Comparison of ENCODE assay signal across 14 cellular contexts in the genomic region with DNA sequence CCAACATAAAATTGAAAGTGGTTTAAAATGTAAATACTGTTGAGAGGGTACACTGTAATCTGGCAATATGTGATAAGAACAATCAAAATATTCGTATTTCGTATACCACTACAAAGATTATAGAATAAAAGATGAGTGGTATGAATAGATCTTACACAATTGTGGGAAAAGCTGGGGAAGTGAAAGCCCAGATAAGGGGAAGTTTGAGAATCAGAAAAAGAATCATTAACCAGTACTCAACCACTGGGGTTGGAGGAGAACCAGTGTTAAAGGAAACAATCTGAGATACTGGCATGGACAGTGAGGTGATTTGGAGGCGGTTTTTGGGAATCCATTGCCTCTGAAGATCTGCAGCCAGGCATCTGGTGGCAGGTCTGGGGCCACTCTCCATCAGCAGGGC. TPM values are rescaled to one million over a fixed set of nuclear protein-coding genes. Genes with fewer than 3 reads are reported as not detected.
DNase-seq lines count a peak whose midpoint lies in the region; ATAC-seq, FAIRE-seq and TF ChIP-seq lines count a peak whose summit lies in the region.
"Had no signal": no experiment of that assay in that cellular context is flagged by ENCODE, and none has a peak within 500 bp of the region (broad histone marks: within the 10 kb centered on the region; RNA-seq: fewer than 3 reads in every experiment).

No MANE protein-coding gene starts in this region.

- in situ Hi-C loops in GM13977 (cut with MboI; ENCODE audit: low pct_unique_long_range_greater_than_20kb, low sequenced_read_pairs, unreplicated experiment), result no loop called here

- no peak overlapping the region for H3K4me3 ChIP-seq in prostate gland
- H3K4me3 ChIP-seq: sigmoid colon, tibial nerve had no signal

- TF ChIP-seq POLR2A in prostate gland (IDR thresholded peaks at IDR 0.05), result no peak

- intact Hi-C loops in prostate gland (cut with DNase I), result no loop called here
- intact Hi-C loops in Right ventricle myocardium inferior (cut with DNase I), result no loop called here

- FAIRE-seq in GM18507 (lab: Jason Lieb, UNC), result peak; percentile 63
- FAIRE-seq in RCC 7860 (lab: Jason Lieb, UNC), result peak; percentile 25

- TF ChIP-seq CTCF in prostate gland (IDR thresholded peaks at IDR 0.05) (no peak), GM13977 (IDR thresholded peaks at IDR 0.05; ENCODE audit: extremely low read depth, insufficient read depth, missing control alignments) (no peak)

- no peaks in the 10 kb centered on the region for H3K36me3 ChIP-seq in prostate gland
- H3K36me3 ChIP-seq: sigmoid colon, tibial nerve had no signal

- H3K27me3 ChIP-seq in prostate gland (replicated peaks; ENCODE audit: insufficient read depth), result no peaks in the 10 kb centered on the region
- H3K27me3 ChIP-seq: sigmoid colon, tibial nerve had no signal

- H3K4me1 ChIP-seq in prostate gland (replicated peaks), result no peaks in the 10 kb centered on the region
- H3K4me1 ChIP-seq: sigmoid colon, tibial nerve had no signal

- no peaks in the 10 kb centered on the region for H3K9me3 ChIP-seq in prostate gland
- H3K9me3 ChIP-seq: sigmoid colon, tibial nerve had no signal

- WGBS in prostate gland, result 88% methylated on average over 3 of the region's 3 CpGs

- DNase-seq in GM18507 (ENCODE audit: extremely low spot score, insufficient read length, low read depth) (no peak), RCC 7860 (ENCODE audit: low spot score) (no peak), NCI-H1436 treated with DMSO at 0.1 percent for 48 hours (lab: John Stamatoyannopoulos, UW) (no peak), prostate gland (ENCODE audit: low spot score) (no peak), Right ventricle myocardium inferior (ENCODE audit: missing footprints) (no peak), GM13977 (ENCODE audit: low spot score) (no peak)
- DNase-seq: dermis blood vessel endothelial cell, islet precursor cell, sigmoid colon, T-helper 9 cell had no signal

- H3K27ac ChIP-seq in prostate gland, result no peak overlapping the region
- H3K27ac ChIP-seq: sigmoid colon, tibial nerve had no signal

- ATAC-seq in GM21423 (IDR thresholded peaks at IDR 0.05; ENCODE audit: unreplicated experiment), result peak; percentile 73
- ATAC-seq in HG03108 (IDR thresholded peaks at IDR 0.05; ENCODE audit: unreplicated experiment), result peak; percentile 68
- no peak for ATAC-seq in Right ventricle myocardium inferior
- ATAC-seq: Panc1 had no signal

RNA-seq across cellular contexts. Expression of a gene that starts 59.7 kb away (rescaled TPM):
- total RNA-seq in prostate gland, result 10 to 100 TPM; 13.7 to 20.7 TPM
- 26.3 TPM for total RNA-seq in Right ventricle myocardium inferior
